In the genomic region with DNA sequence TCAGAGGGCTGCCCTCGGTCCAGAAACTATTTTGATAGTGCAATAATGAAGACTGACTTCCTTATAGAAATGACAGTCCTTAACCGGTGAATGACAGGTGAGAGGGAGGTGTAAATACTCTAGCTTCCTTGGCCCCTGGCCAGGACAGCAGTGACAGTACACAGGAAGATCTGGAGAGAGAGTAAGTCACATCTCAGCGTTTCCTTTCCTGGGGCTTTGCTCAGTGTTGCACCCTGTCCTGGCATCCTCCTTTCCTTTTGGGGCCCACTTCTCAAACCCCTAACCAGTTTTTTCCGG, we compare ENCODE assay signal across 8 cellular contexts.
DNase-seq lines count a peak whose midpoint lies in the region; ATAC-seq and TF ChIP-seq lines count a peak whose summit lies in the region.
"Had no signal": no experiment of that assay in that cellular context is flagged by ENCODE, and none has a peak within 500 bp of the region (broad histone marks: within the 10 kb centered on the region; RNA-seq: fewer than 3 reads in every experiment).

No MANE protein-coding gene starts in this region.

- peak; percentile 31 for DNase-seq in activated naive CD4-positive, alpha-beta T cell treated with anti-CD3 and anti-CD28 coated beads, Interleukin-2, amount 50 U/mL, for 16 hours
- DNase-seq in stimulated activated effector memory CD8-positive, alpha-beta T cell treated with anti-CD3 and anti-CD28 coated beads, Interleukin-12 subunit alpha, Interleukin-12 subunit beta, amount 100 ng/mL, for 72 hours (ENCODE audit: low spot score in 2 of 2) = peak in 1 of 2 donors; percentile 59
- no peak for DNase-seq in CD14-positive monocyte (ENCODE audit: low spot score)
- DNase-seq in CD1c-positive myeloid dendritic cell (ENCODE audit: extremely low spot score) = no peak
- no peak for DNase-seq in MM.1S

- H3K9me2 ChIP-seq in MM.1S (replicated peaks; ENCODE audit: insufficient read depth, low read length) = no peaks in the 10 kb centered on the region

- no peaks in the 10 kb centered on the region for H3K36me3 Mint-ChIP-seq in T-helper 1 cell treated with Interleukin-12 subunit alpha and Interleukin-12 subunit beta and Interleukin-4 antibody, amounts not matched to agents 30 μg/mL and 1 μg/mL, for 36 hours (ENCODE audit: low read depth)
- peaks cover 16% of the 10 kb centered on the region for H3K36me3 Mint-ChIP-seq in stimulated activated effector memory CD8-positive, alpha-beta T cell treated with anti-CD3 and anti-CD28 coated beads, Interleukin-12 subunit alpha, Interleukin-12 subunit beta, amount 100 ng/mL, for 72 hours
- no peaks in the 10 kb centered on the region for H3K36me3 Mint-ChIP-seq in CD14-positive monocyte
- H3K36me3 Mint-ChIP-seq: WTC11 had no signal

- no peaks in the 10 kb centered on the region for H3K79me2 ChIP-seq in MM.1S (ENCODE audit: low read length)

- H3K4me3 ChIP-seq in MM.1S (ENCODE audit: low read length) = no peak overlapping the region

- H4K20me1 ChIP-seq in MM.1S (ENCODE audit: insufficient read depth, low read length) = no peaks in the 10 kb centered on the region

- H3K4me2 ChIP-seq in MM.1S (ENCODE audit: low read depth, low read length) = no peak overlapping the region

- H3K27me3 ChIP-seq in MM.1S (replicated peaks; ENCODE audit: insufficient read depth, low read length) = no peaks in the 10 kb centered on the region

- no peaks in the 10 kb centered on the region for H3F3A ChIP-seq in MM.1S (ENCODE audit: insufficient read depth, low read length)

- H3K4me1 ChIP-seq in MM.1S (ENCODE audit: low read length) = no peaks in the 10 kb centered on the region

- H3K4me3 Mint-ChIP-seq in T-helper 1 cell treated with Interleukin-12 subunit alpha and Interleukin-12 subunit beta and Interleukin-4 antibody, amounts not matched to agents 30 μg/mL and 1 μg/mL, for 36 hours = no peak overlapping the region
- H3K4me3 Mint-ChIP-seq in stimulated activated effector memory CD8-positive, alpha-beta T cell treated with anti-CD3 and anti-CD28 coated beads, Interleukin-12 subunit alpha, Interleukin-12 subunit beta, amount 100 ng/mL, for 72 hours = no peak overlapping the region
- no peak overlapping the region for H3K4me3 Mint-ChIP-seq in CD14-positive monocyte
- H3K4me3 Mint-ChIP-seq: WTC11 had no signal

- no peak overlapping the region for H2AFZ ChIP-seq in MM.1S (ENCODE audit: low read length)

- no peaks in the 10 kb centered on the region for H3K27me3 Mint-ChIP-seq in T-helper 1 cell treated with Interleukin-12 subunit alpha and Interleukin-12 subunit beta and Interleukin-4 antibody, amounts not matched to agents 30 μg/mL and 1 μg/mL, for 36 hours (ENCODE audit: low read depth)
- H3K27me3 Mint-ChIP-seq in CD14-positive monocyte (ENCODE audit: low read depth in 3 of 3) = peaks cover 0 to 11% (median 8%) of the 10 kb centered on the region in 3 donors

- no peak overlapping the region for H3K9ac ChIP-seq in MM.1S (ENCODE audit: low read length)

- peak; percentile 42 for ATAC-seq in stimulated activated effector memory CD8-positive, alpha-beta T cell treated with anti-CD3 and anti-CD28 coated beads, Interleukin-12 subunit alpha, Interleukin-12 subunit beta, amount 100 ng/mL, for 72 hours
- ATAC-seq: WTC11 had no signal

- intact Hi-C loops in CD14-positive monocyte (cut with micrococcal nuclease) = no loop called here

- TF ChIP-seq CTCF in CD14-positive monocyte (IDR thresholded peaks at IDR 0.05) (no peak), MM.1S (IDR thresholded peaks at IDR 0.05; ENCODE audit: low read length) (no peak)

- no peaks in the 10 kb centered on the region for H3K9me3 Mint-ChIP-seq in T-helper 1 cell treated with Interleukin-12 subunit alpha and Interleukin-12 subunit beta and Interleukin-4 antibody, amounts not matched to agents 30 μg/mL and 1 μg/mL, for 36 hours
- H3K9me3 Mint-ChIP-seq in stimulated activated effector memory CD8-positive, alpha-beta T cell treated with anti-CD3 and anti-CD28 coated beads, Interleukin-12 subunit alpha, Interleukin-12 subunit beta, amount 100 ng/mL, for 72 hours = no peaks in the 10 kb centered on the region
- no peaks in the 10 kb centered on the region for H3K9me3 Mint-ChIP-seq in CD14-positive monocyte
- H3K9me3 Mint-ChIP-seq: WTC11 had no signal

- peak overlapping the region; percentile 100 for H3K27ac ChIP-seq in KOPT-K1 (ENCODE audit: low read depth, low read length, poor library complexity, severe bottlenecking)
- H3K27ac ChIP-seq in MM.1S (ENCODE audit: low read length) = no peak overlapping the region

- H3K36me3 ChIP-seq in KOPT-K1 (ENCODE audit: insufficient read depth, low read length) = no peaks in the 10 kb centered on the region
- H3K36me3 ChIP-seq in MM.1S (replicated peaks; ENCODE audit: insufficient read depth, low read length) = no peaks in the 10 kb centered on the region

- peak overlapping the region; percentile 32 for H3K27ac Mint-ChIP-seq in T-helper 1 cell treated with Interleukin-12 subunit alpha and Interleukin-12 subunit beta and Interleukin-4 antibody, amounts not matched to agents 30 μg/mL and 1 μg/mL, for 36 hours
- peak overlapping the region; percentile 67 for H3K27ac Mint-ChIP-seq in stimulated activated effector memory CD8-positive, alpha-beta T cell treated with anti-CD3 and anti-CD28 coated beads, Interleukin-12 subunit alpha, Interleukin-12 subunit beta, amount 100 ng/mL, for 72 hours
- no peak overlapping the region for H3K27ac Mint-ChIP-seq in CD14-positive monocyte
- H3K27ac Mint-ChIP-seq: WTC11 had no signal

- peaks cover 58% of the 10 kb centered on the region for H3K4me1 Mint-ChIP-seq in T-helper 1 cell treated with Interleukin-12 subunit alpha and Interleukin-12 subunit beta and Interleukin-4 antibody, amounts not matched to agents 30 μg/mL and 1 μg/mL, for 36 hours (ENCODE audit: low read depth)
- peaks cover 48% of the 10 kb centered on the region for H3K4me1 Mint-ChIP-seq in stimulated activated effector memory CD8-positive, alpha-beta T cell treated with anti-CD3 and anti-CD28 coated beads, Interleukin-12 subunit alpha, Interleukin-12 subunit beta, amount 100 ng/mL, for 72 hours
- peaks cover 25% of the 10 kb centered on the region for H3K4me1 Mint-ChIP-seq in CD14-positive monocyte

- H3K9me3 ChIP-seq in KOPT-K1 (ENCODE audit: insufficient read depth, low read length, poor library complexity, severe bottlenecking) = peaks cover 3% of the 10 kb centered on the region
- H3K9me3 ChIP-seq in MM.1S (replicated peaks; ENCODE audit: insufficient read depth, low read length) = no peaks in the 10 kb centered on the region

Comparison
In these comparisons a context has a peak if more than half of its experiments do, and no peak if none do; other contexts are left out.
1. H3K27ac Mint-ChIP-seq: peak in T-helper 1 cell treated with Interleukin-12 subunit alpha and Interleukin-12 subunit beta and Interleukin-4 antibody, amounts not matched to agents 30 μg/mL and 1 μg/mL, for 36 hours (single experiment) and stimulated activated effector memory CD8-positive, alpha-beta T cell treated with anti-CD3 and anti-CD28 coated beads, Interleukin-12 subunit alpha, Interleukin-12 subunit beta, amount 100 ng/mL, for 72 hours (single experiment); none in CD14-positive monocyte (0 of 7).